Comparison of ENCODE assay signal across 30 cellular contexts in the genomic region with DNA sequence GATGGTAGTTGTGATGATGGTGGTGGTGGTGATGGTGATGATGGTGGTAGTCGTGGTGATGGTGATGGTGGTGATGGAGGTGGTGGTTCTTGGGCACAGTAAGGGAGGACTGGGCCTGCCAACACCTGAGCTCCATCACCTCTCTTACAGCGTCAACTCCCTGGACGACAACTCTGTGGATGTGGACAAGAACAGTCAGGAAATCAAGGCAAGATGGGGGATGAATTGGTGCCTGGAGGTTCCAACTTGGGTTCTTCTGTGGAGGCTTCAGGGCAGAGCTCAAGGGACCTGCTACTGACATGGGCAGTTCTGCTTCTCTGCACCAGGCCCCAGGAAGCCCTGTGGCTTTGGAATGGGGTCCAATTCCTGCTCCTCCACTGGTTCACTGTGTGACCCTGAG. TPM values are rescaled to one million over a fixed set of nuclear protein-coding genes. Genes with fewer than 3 reads are reported as not detected.
DNase-seq lines count a peak whose midpoint lies in the region; ATAC-seq, FAIRE-seq and TF ChIP-seq lines count a peak whose summit lies in the region.
"Had no signal": no experiment of that assay in that cellular context is flagged by ENCODE, and none has a peak within 500 bp of the region (broad histone marks: within the 10 kb centered on the region; RNA-seq: fewer than 3 reads in every experiment).

No MANE protein-coding gene starts in this region.

- no peak overlapping the region for H3T11ph ChIP-seq in H9 (ENCODE audit: low read length)

- H3K36me3 ChIP-seq in H1 (ENCODE audit: control insufficient read depth in 2 of 4, insufficient read depth in 4 of 4, low read length in 3 of 4) = no peaks in the 10 kb centered on the region; a peak in 1 of 8 replicates
- H3K36me3 ChIP-seq in trophoblast cell (ENCODE audit: control insufficient read depth in 1 of 2, insufficient read depth in 2 of 2, low read length in 2 of 2) = no peaks in the 10 kb centered on the region

- H2BK12ac ChIP-seq in H9 (ENCODE audit: insufficient read length, low read depth, low read length) (no peak overlapping the region), H1 (ENCODE audit: low read depth, low read length) (no peak overlapping the region), trophoblast cell (ENCODE audit: low read length) (no peak overlapping the region)

- H3K4ac ChIP-seq in H9 (ENCODE audit: low read depth, low read length) (no peak overlapping the region), H1 (replicated peaks; ENCODE audit: insufficient read length, low read depth, low read length) (no peak overlapping the region), trophoblast cell (ENCODE audit: low read depth, low read length) (no peak overlapping the region)

- no peak overlapping the region for H3K4me2 ChIP-seq in H9 (ENCODE audit: insufficient read depth, insufficient read length, low read length)
- H3K4me2 ChIP-seq in H1 (ENCODE audit: insufficient read depth in 1 of 2, low read depth in 2 of 2, low read length in 2 of 2) = no peak overlapping the region
- no peak overlapping the region for H3K4me2 ChIP-seq in trophoblast cell (ENCODE audit: low read length)
- H3K4me2 ChIP-seq: BLaER1 had no signal

- no peak overlapping the region for H2AK5ac ChIP-seq in H9 (ENCODE audit: insufficient read length, low read length)
- H2AK5ac ChIP-seq in H1 (ENCODE audit: low read depth, low read length) = no peak overlapping the region
- no peak overlapping the region for H2AK5ac ChIP-seq in trophoblast cell (ENCODE audit: low read length)

- POLR2A ChIA-PET in H1 (lab: Charles Lee; ENCODE audit: partially characterized antibody) = no interaction called here

- H3K27ac Mint-ChIP-seq in H9 = no peak overlapping the region
- H3K27ac Mint-ChIP-seq: CD14-positive monocyte; CD4-positive, CD25-positive, alpha-beta regulatory T cell; CD8-positive, alpha-beta memory T cell had no signal

- peaks cover 5% of the 10 kb centered on the region for H4K20me1 ChIP-seq in H9 (ENCODE audit: control insufficient read depth, insufficient read depth, insufficient read length)
- H4K20me1 ChIP-seq in H1 (replicated peaks in 1 of 2; ENCODE audit: control insufficient read depth in 1 of 2, insufficient read depth in 2 of 2, low read length in 2 of 2) = peaks cover 0 to 14% of the 10 kb centered on the region in 2 experiments

- H3K4me1 ChIP-seq in H9 (ENCODE audit: insufficient read depth, low read length) (no peaks in the 10 kb centered on the region), H1 (replicated peaks in 1 of 4; ENCODE audit: control insufficient read depth in 3 of 4, insufficient read depth in 4 of 4, low read length in 3 of 4) (0 out of 7 replicates have a peak, but pooled peaks cover 0 to 2% (median 0%) of the 10 kb centered on the region in 4 experiments), trophoblast cell (ENCODE audit: control insufficient read depth in 1 of 2, insufficient read depth in 2 of 2, low read length in 2 of 2) (no peaks in the 10 kb centered on the region)
- H3K4me1 ChIP-seq: BE2C had no signal

- H3K23ac ChIP-seq in H9 (ENCODE audit: insufficient read length, low read depth, low read length) (no peak overlapping the region), H1 (ENCODE audit: insufficient read length) (no peak overlapping the region), trophoblast cell (ENCODE audit: low read length) (no peak overlapping the region)

- no peak for TF ChIP-seq EP300 in H1 (IDR thresholded peaks at IDR 0.05; ENCODE audit: borderline replicate concordance in 1 of 2, low read depth in 2 of 2, low read length in 2 of 2)

- no peaks in the 10 kb centered on the region for H3K9me3 ChIP-seq in H9 (ENCODE audit: control insufficient read depth, low read depth, low read length)
- peaks cover 7 to 9% of the 10 kb centered on the region in 2 experiments; a peak in 2 of 4 replicates for H3K9me3 ChIP-seq in H1 (ENCODE audit: insufficient read depth in 2 of 2, low read depth in 1 of 2, low read length in 1 of 2)
- peaks cover 24% of the 10 kb centered on the region for H3K9me3 ChIP-seq in trophoblast cell (ENCODE audit: insufficient read depth, low read depth, low read length)
- H3K9me3 ChIP-seq: BE2C had no signal

- H3K79me2 ChIP-seq in H9 (ENCODE audit: insufficient read depth, low read length) (no peaks in the 10 kb centered on the region), H1 (ENCODE audit: control insufficient read depth in 1 of 2, insufficient read depth in 2 of 2, low read length in 2 of 2) (no peaks in the 10 kb centered on the region), trophoblast cell (ENCODE audit: control insufficient read depth, insufficient read depth, low read length, poor library complexity) (no peaks in the 10 kb centered on the region)

- H3K79me1 ChIP-seq in H9 (ENCODE audit: insufficient read depth, low read depth, low read length, poor library complexity, severe bottlenecking) = no peaks in the 10 kb centered on the region
- no peaks in the 10 kb centered on the region for H3K79me1 ChIP-seq in H1 (ENCODE audit: low read depth, low read length)
- H3K79me1 ChIP-seq in trophoblast cell (ENCODE audit: low read length) = no peaks in the 10 kb centered on the region

- H4K12ac ChIP-seq in trophoblast cell (ENCODE audit: low read depth, low read length) = no peak overlapping the region

- H2BK20ac ChIP-seq in H9 (ENCODE audit: low read depth, low read length, poor library complexity, severe bottlenecking) (no peak overlapping the region), H1 (ENCODE audit: low read length) (no peak overlapping the region)

- no peak overlapping the region for H3K9ac ChIP-seq in H9 (ENCODE audit: extremely low read depth, insufficient read length, low read length)
- no peak overlapping the region for H3K9ac ChIP-seq in H1 (replicated peaks in 1 of 4; ENCODE audit: extremely low read depth in 1 of 4, low read depth in 3 of 4, low read length in 3 of 4)
- H3K9ac ChIP-seq in trophoblast cell (ENCODE audit: low read length) = peak overlapping the region; percentile 23
- H3K9ac ChIP-seq: BLaER1 had no signal

- H3K9me3 Mint-ChIP-seq in H9 = peaks cover 0 to 3% of the 10 kb centered on the region in 2 experiments; a peak in 3 of 5 replicates
- H3K9me3 Mint-ChIP-seq: CD4-positive, alpha-beta memory T cell; CD8-positive, alpha-beta memory T cell had no signal

- no CpG with 5 or more reads among the region's 3 CpGs for WGBS in H9 (ENCODE audit: extremely low coverage, insufficient read length, low lambda C conversion rate)
- 87% methylated on average over 3 of the region's 3 CpGs; no CpG with 5 or more reads in 1 of the 2 experiments for whole genome bisulfite sequencing in H1 (ENCODE audit: extremely low coverage in 1 of 2, insufficient coverage in 1 of 2, insufficient read length in 1 of 2, insufficient replicate concordance in 2 of 2, low coverage in 1 of 2, low lambda C conversion rate in 2 of 2, missing lambda C conversion rate in 1 of 2), 2 experiments
- WGBS in trophoblast cell (ENCODE audit: extremely low coverage, insufficient coverage, insufficient read length) = no CpG with 5 or more reads among the region's 3 CpGs

- H3K23me2 ChIP-seq in H9 (ENCODE audit: insufficient read length, low read depth, low read length, poor library complexity, severe bottlenecking) (no peaks in the 10 kb centered on the region), H1 (ENCODE audit: low read depth, low read length) (peaks cover 21% of the 10 kb centered on the region; the same call in 1 of the 2 replicates)

- ATAC-seq in HG03159 (IDR thresholded peaks at IDR 0.05; ENCODE audit: unreplicated experiment) = no peak
- ATAC-seq: GM12878 had no signal

- H3K14ac ChIP-seq in H9 (ENCODE audit: insufficient read depth, low read length) = no peak overlapping the region
- no peak overlapping the region for H3K14ac ChIP-seq in H1 (ENCODE audit: insufficient read length)
- no peak overlapping the region for H3K14ac ChIP-seq in trophoblast cell (ENCODE audit: low read length)

- no peaks in the 10 kb centered on the region; a peak in 2 of 7 replicates for H3K36me3 Mint-ChIP-seq in H9 (ENCODE audit: insufficient read depth in 1 of 3, low read depth in 3 of 3)
- H3K36me3 Mint-ChIP-seq: CD14-positive monocyte; CD4-positive, alpha-beta memory T cell; CD4-positive, CD25-positive, alpha-beta regulatory T cell; CD8-positive, alpha-beta memory T cell had no signal

- FAIRE-seq in H1 (lab: Jason Lieb, UNC) (no peak), urothelium cell line (lab: Jason Lieb, UNC) (no peak)
- FAIRE-seq: A204.1, GM19239 had no signal

- H3K27me3 ChIP-seq in H9 (ENCODE audit: insufficient read depth, low read length) = no peaks in the 10 kb centered on the region
- H3K27me3 ChIP-seq in H1 (replicated peaks in 1 of 4; ENCODE audit: control insufficient read depth in 3 of 4, extremely low read depth in 1 of 4, insufficient read depth in 3 of 4, low read length in 3 of 4) = peaks cover 0 to 16% (median 7%) of the 10 kb centered on the region in 4 experiments; a peak in 4 of 7 replicates
- no peaks in the 10 kb centered on the region for H3K27me3 ChIP-seq in trophoblast cell (ENCODE audit: insufficient read depth, low read length)
- H3K27me3 ChIP-seq: BE2C had no signal

- H3K27ac ChIP-seq in H9 (ENCODE audit: insufficient read length, low read depth, low read length) = no peak overlapping the region
- no peak overlapping the region for H3K27ac ChIP-seq in H1 (ENCODE audit: low read depth, low read length)
- no peak overlapping the region for H3K27ac ChIP-seq in trophoblast cell (ENCODE audit: low read depth, low read length)
- H3K27ac ChIP-seq: BLaER1 had no signal

- H3K56ac ChIP-seq in H9 (ENCODE audit: insufficient read length, low read depth, low read length) = no peak overlapping the region
- peak overlapping the region; percentile 93 for H3K56ac ChIP-seq in H1 (replicated peaks; ENCODE audit: insufficient read length, low read depth, low read length)

- no peak overlapping the region for H2BK15ac ChIP-seq in H9 (ENCODE audit: low read depth, low read length)
- H2BK15ac ChIP-seq in H1 (ENCODE audit: low read length) = no peak overlapping the region

- no peak for TF ChIP-seq RAD21 in H1 (IDR thresholded peaks at IDR 0.05 in 1 of 2, conservative IDR thresholded peaks at IDR 0.05 in 1 of 2; ENCODE audit: low read depth in 2 of 2, low read length in 2 of 2)

- H3K4me3 ChIP-seq in H1 (ENCODE audit: extremely low read depth in 1 of 4, insufficient read depth in 2 of 4, low read depth in 3 of 4, low read length in 4 of 4) = no peak overlapping the region
- peak overlapping the region; percentile 41 for H3K4me3 ChIP-seq in trophoblast cell (ENCODE audit: low read depth, low read length)
- H3K4me3 ChIP-seq: BLaER1, GM12878 had no signal

- peak overlapping the region; percentile 89 for H4K5ac ChIP-seq in H9 (ENCODE audit: insufficient read length, low read depth, low read length)
- H4K5ac ChIP-seq in H1 (ENCODE audit: insufficient read length, low read depth, low read length) = no peak overlapping the region

- TF ChIP-seq CTCF in H9 (conservative IDR thresholded peaks at IDR 0.05) = no peak
- no peak for TF ChIP-seq CTCF in H1 (IDR thresholded peaks at IDR 0.05; ENCODE audit: control extremely low read depth in 1 of 3, insufficient read depth in 1 of 3, low read depth in 1 of 3, low read length in 3 of 3)

- no peak for DNase-seq in H9
- DNase-seq in H1 (ENCODE audit: low read depth in 1 of 2, low spot score in 2 of 2) = no peak
- no peak for DNase-seq in trophoblast cell
- DNase-seq in urothelium cell line (ENCODE audit: low spot score) = no peak
- no peak for DNase-seq in mesenteric fat pad (ENCODE audit: low spot score)
- DNase-seq: 8988T; ACHN; BE2C; C1 segment of cervical spinal cord; CD4-positive, alpha-beta memory T cell; CD4-positive, CD25-positive, alpha-beta regulatory T cell; CD8-positive, alpha-beta memory T cell; COR-L47; DMS 273 treated with DMSO at 0.1 percent for 48 hours; DMS153; DMS53; DMS79; DND-41; EL; GDM1 had no signal

- no peak overlapping the region for H3K18ac ChIP-seq in H9 (ENCODE audit: insufficient read length, low read depth, low read length)
- H3K18ac ChIP-seq in H1 (ENCODE audit: extremely low read depth, low read length) = no peak overlapping the region
- H3K18ac ChIP-seq in trophoblast cell (ENCODE audit: low read length) = no peak overlapping the region

- no peak overlapping the region for H4K91ac ChIP-seq in H9 (ENCODE audit: insufficient read length, low read depth, low read length)
- no peak overlapping the region for H4K91ac ChIP-seq in H1 (replicated peaks; ENCODE audit: insufficient read length, low read length)
- no peak overlapping the region for H4K91ac ChIP-seq in trophoblast cell (ENCODE audit: low read depth, low read length)

- no peak for TF ChIP-seq POLR2A in H1 (IDR thresholded peaks at IDR 0.05; ENCODE audit: control extremely low read depth in 1 of 2, low read depth in 2 of 2, low read length in 2 of 2)

- H2BK120ac ChIP-seq in H9 (ENCODE audit: low read depth, low read length, poor library complexity, severe bottlenecking) (no peak overlapping the region), H1 (replicated peaks; ENCODE audit: low read depth, low read length) (no peak overlapping the region), trophoblast cell (ENCODE audit: insufficient read depth, low read length, poor library complexity) (no peak overlapping the region)

- CTCF ChIA-PET in H1 (lab: Charles Lee; ENCODE audit: partially characterized antibody) = interaction anchor here (0.6 to 4.6 kb wide), 5 partner anchors 11 to 154 kb away, joined by 3 to 17 read pairs (median 3); no protein-coding TSS in a partner anchor

- no peak overlapping the region for H3K4me3 Mint-ChIP-seq in H9
- H3K4me3 Mint-ChIP-seq: CD14-positive monocyte; CD4-positive, alpha-beta memory T cell; CD4-positive, CD25-positive, alpha-beta regulatory T cell; CD8-positive, alpha-beta memory T cell had no signal

- peaks cover 40% of the 10 kb centered on the region for H3K27me3 Mint-ChIP-seq in H9 (ENCODE audit: low read depth)
- H3K27me3 Mint-ChIP-seq: CD4-positive, alpha-beta memory T cell; CD4-positive, CD25-positive, alpha-beta regulatory T cell had no signal

- H2BK5ac ChIP-seq in H9 (ENCODE audit: insufficient read length, low read length) (no peak overlapping the region), H1 (ENCODE audit: low read depth, low read length) (no peak overlapping the region), trophoblast cell (ENCODE audit: low read depth, low read length, poor library complexity) (no peak overlapping the region)

- no peaks in the 10 kb centered on the region for H3K4me1 Mint-ChIP-seq in H9

- H4K8ac ChIP-seq in H9 (replicated peaks; ENCODE audit: insufficient read length, low read depth, low read length) (no peak overlapping the region), H1 (ENCODE audit: extremely low read depth, insufficient read depth, low read length) (no peak overlapping the region; the same call in 1 of the 2 replicates), trophoblast cell (ENCODE audit: low read depth, low read length) (no peak overlapping the region)

- H2AFZ ChIP-seq in H9 (ENCODE audit: low read length) = no peak overlapping the region
- H2AFZ ChIP-seq in H1 (ENCODE audit: low read length) = no peak overlapping the region
- H2AFZ ChIP-seq in trophoblast cell (ENCODE audit: insufficient read depth, low read length, poor library complexity) = no peak overlapping the region

RNA-seq across cellular contexts. Expression of a gene that starts 17.4 kb away (rescaled TPM):
- total RNA-seq in H9 (2021) = 10.8 and 12.1 TPM in 2 replicates
- total RNA-seq in H1 (2021; fragmentation: NEBNext Ultra II Directional; extraction: Animal tissue kit (Norgen Biotek cat#: 25700)) = 12.0 and 12.8 TPM in 2 replicates
- 3.3 TPM in 2 replicates for polyA plus RNA-seq in H1 (2011; rRNA removed)
- polyA plus RNA-seq in H1 (2011; cell fraction: cytosol; rRNA removed) = 3.3 TPM
- 4.2 TPM for polyA plus RNA-seq in H1 (2011; cell fraction: nucleus; rRNA removed)
- polyA plus RNA-seq in H1 (2012, experiment 1 of 2) = 7.7 to 10.1 TPM (median 8.3 TPM) in 4 replicates
- polyA plus RNA-seq in H1 (2012, experiment 2 of 2) = 9.6 TPM
- polyA plus RNA-seq in H1 (2013, experiment 1 of 2) = 8.3 TPM
- 8.3 TPM for polyA plus RNA-seq in H1 (2013, experiment 2 of 2)
- 3.9 and 5.1 TPM in 2 replicates for polyA minus RNA-seq in H1 (2011; rRNA and poly(A)+ RNA removed)
- polyA minus RNA-seq in H1 (2011; cell fraction: cytosol; rRNA and poly(A)+ RNA removed) = 6.2 TPM
- polyA minus RNA-seq in H1 (2011; cell fraction: nucleus; rRNA and poly(A)+ RNA removed) = 5.3 TPM
- 1.4 and 1.5 TPM in 2 replicates for polyA plus RNA-seq in trophoblast cell (2013)
- 1.3 TPM for total RNA-seq in mesenteric fat pad

RNA-seq across cellular contexts. Expression of a gene that starts 37.8 kb away (rescaled TPM):
- 3.5 and 4.2 TPM in 2 replicates for total RNA-seq in H9 (2021)
- 5.9 and 6.9 TPM in 2 replicates for total RNA-seq in H1 (2021; fragmentation: NEBNext Ultra II Directional; extraction: Animal tissue kit (Norgen Biotek cat#: 25700))
- 4.2 and 8.9 TPM in 2 replicates for polyA plus RNA-seq in H1 (2011; rRNA removed)
- polyA plus RNA-seq in H1 (2011; cell fraction: cytosol; rRNA removed) = 5.6 TPM
- 4.7 TPM for polyA plus RNA-seq in H1 (2011; cell fraction: nucleus; rRNA removed)
- polyA plus RNA-seq in H1 (2012, experiment 1 of 2) = 4.3 to 7.8 TPM (median 6.9 TPM) in 4 replicates
- 8.0 TPM for polyA plus RNA-seq in H1 (2012, experiment 2 of 2)
- 6.2 TPM for polyA plus RNA-seq in H1 (2013, experiment 1 of 2)
- 5.8 TPM for polyA plus RNA-seq in H1 (2013, experiment 2 of 2)
- 0.41 and 0.54 TPM in 2 replicates for polyA minus RNA-seq in H1 (2011; rRNA and poly(A)+ RNA removed)
- 3.1 TPM for polyA minus RNA-seq in H1 (2011; cell fraction: cytosol; rRNA and poly(A)+ RNA removed)
- polyA minus RNA-seq in H1 (2011; cell fraction: nucleus; rRNA and poly(A)+ RNA removed) = 2.5 TPM
- 0.11 TPM in 1 of 2 replicates, not detected in the other for polyA plus RNA-seq in trophoblast cell (2013)
- total RNA-seq in mesenteric fat pad = not detected
- total RNA-seq: A673; CD4-positive, alpha-beta memory T cell; CD4-positive, CD25-positive, alpha-beta regulatory T cell; CD8-positive, alpha-beta memory T cell; GM12878 had no signal
- polyA plus RNA-seq: CD14-positive monocyte; CD4-positive, alpha-beta memory T cell; CD4-positive, CD25-positive, alpha-beta regulatory T cell; CD8-positive, alpha-beta memory T cell had no signal

RNA-seq across cellular contexts. Expression of a gene that starts 37.9 kb away (rescaled TPM):
- 1.3 and 1.8 TPM in 2 replicates for total RNA-seq in H9 (2021)
- 0.63 and 0.97 TPM in 2 replicates for total RNA-seq in H1 (2021; fragmentation: NEBNext Ultra II Directional; extraction: Animal tissue kit (Norgen Biotek cat#: 25700))
- polyA plus RNA-seq in H1 (2011; rRNA removed) = 1.3 and 1.9 TPM in 2 replicates
- polyA plus RNA-seq in H1 (2011; cell fraction: cytosol; rRNA removed) = 3.3 TPM
- 4.1 TPM for polyA plus RNA-seq in H1 (2011; cell fraction: nucleus; rRNA removed)
- polyA plus RNA-seq in H1 (2012, experiment 1 of 2) = 2.1 to 3.5 TPM (median 2.7 TPM) in 4 replicates
- 1.1 TPM for polyA plus RNA-seq in H1 (2012, experiment 2 of 2)
- polyA plus RNA-seq in H1 (2013, experiment 1 of 2) = 0.53 TPM
- 0.77 TPM for polyA plus RNA-seq in H1 (2013, experiment 2 of 2)
- 0.54 and 0.80 TPM in 2 replicates for polyA minus RNA-seq in H1 (2011; rRNA and poly(A)+ RNA removed)
- not detected for polyA minus RNA-seq in H1 (2011; cell fraction: cytosol; rRNA and poly(A)+ RNA removed)
- polyA minus RNA-seq in H1 (2011; cell fraction: nucleus; rRNA and poly(A)+ RNA removed) = 1.00 TPM
- polyA plus RNA-seq in trophoblast cell (2013) = 0.55 and 0.62 TPM in 2 replicates
- not detected for total RNA-seq in mesenteric fat pad
- total RNA-seq: A673; CD4-positive, alpha-beta memory T cell; CD4-positive, CD25-positive, alpha-beta regulatory T cell; CD8-positive, alpha-beta memory T cell; Daoy; G401; GM12878 had no signal
- polyA plus RNA-seq: AG04450; CD14-positive monocyte; CD4-positive, alpha-beta memory T cell; CD4-positive, CD25-positive, alpha-beta regulatory T cell; CD8-positive, alpha-beta memory T cell; GM12878 had no signal

RNA-seq across cellular contexts. Expression of a gene that starts 43.4 kb away (rescaled TPM):
- 0.90 TPM in 2 replicates for total RNA-seq in H9 (2021)
- 0.43 and 0.69 TPM in 2 replicates for total RNA-seq in H1 (2021; fragmentation: NEBNext Ultra II Directional; extraction: Animal tissue kit (Norgen Biotek cat#: 25700))
- polyA plus RNA-seq in H1 (2011; rRNA removed) = 0.02 and 0.06 TPM in 2 replicates
- polyA plus RNA-seq in H1 (2011; cell fraction: cytosol; rRNA removed) = 0.04 TPM
- 0.26 TPM for polyA plus RNA-seq in H1 (2011; cell fraction: nucleus; rRNA removed)
- 0.08 to 0.52 TPM (median 0.25 TPM) in 3 of 4 replicates, not detected in the other for polyA plus RNA-seq in H1 (2012, experiment 1 of 2)
- not detected for polyA plus RNA-seq in H1 (2012, experiment 2 of 2)
- 0.04 TPM for polyA plus RNA-seq in H1 (2013, experiment 1 of 2)
- polyA plus RNA-seq in H1 (2013, experiment 2 of 2) = 0.02 TPM
- polyA minus RNA-seq in H1 (2011; rRNA and poly(A)+ RNA removed) = 0.06 and 0.17 TPM in 2 replicates
- polyA minus RNA-seq in H1 (2011; cell fraction: cytosol; rRNA and poly(A)+ RNA removed) = not detected
- polyA minus RNA-seq in H1 (2011; cell fraction: nucleus; rRNA and poly(A)+ RNA removed) = 0.50 TPM
- polyA plus RNA-seq in trophoblast cell (2013) = 0.01 and 0.04 TPM in 2 replicates
- 0.45 TPM for total RNA-seq in mesenteric fat pad
- total RNA-seq: A673, Daoy, G401 had no signal
- polyA plus RNA-seq: AG04450; CD14-positive monocyte; CD4-positive, alpha-beta memory T cell; CD4-positive, CD25-positive, alpha-beta regulatory T cell; CD8-positive, alpha-beta memory T cell had no signal

RNA-seq across cellular contexts. Expression of a gene that starts 54.7 kb away (rescaled TPM):
- total RNA-seq in H9 (2021) = 46.8 and 51.9 TPM in 2 replicates
- total RNA-seq in H1 (2021; fragmentation: NEBNext Ultra II Directional; extraction: Animal tissue kit (Norgen Biotek cat#: 25700)) = 53.7 and 54.7 TPM in 2 replicates
- 41.5 and 54.8 TPM in 2 replicates for polyA plus RNA-seq in H1 (2011; rRNA removed)
- polyA plus RNA-seq in H1 (2011; cell fraction: cytosol; rRNA removed) = 55.9 TPM
- polyA plus RNA-seq in H1 (2011; cell fraction: nucleus; rRNA removed) = 75.9 TPM
- 34.3 to 51.2 TPM (median 49.7 TPM) in 4 replicates for polyA plus RNA-seq in H1 (2012, experiment 1 of 2)
- 65.9 TPM for polyA plus RNA-seq in H1 (2012, experiment 2 of 2)
- polyA plus RNA-seq in H1 (2013, experiment 1 of 2) = 29.8 TPM
- polyA plus RNA-seq in H1 (2013, experiment 2 of 2) = 33.1 TPM
- polyA minus RNA-seq in H1 (2011; rRNA and poly(A)+ RNA removed) = 50.7 and 74.4 TPM in 2 replicates
- polyA minus RNA-seq in H1 (2011; cell fraction: cytosol; rRNA and poly(A)+ RNA removed) = 32.1 TPM
- 29.1 TPM for polyA minus RNA-seq in H1 (2011; cell fraction: nucleus; rRNA and poly(A)+ RNA removed)
- 18.3 and 18.4 TPM in 2 replicates for polyA plus RNA-seq in trophoblast cell (2013)
- 29.7 TPM for total RNA-seq in mesenteric fat pad
